ENCODE assay signal across 9 cellular contexts in genomic region chr2:8004250-8004681, GRCh38.
A peak's percentile ranks its signal among the peaks of the same experiment; 100 is the strongest.
DNase-seq lines count a peak whose midpoint lies in the region; ATAC-seq and TF ChIP-seq lines count a peak whose summit lies in the region.
"Had no signal": no experiment of that assay in that cellular context is flagged by ENCODE, and none has a peak within 500 bp of the region (broad histone marks: within the 10 kb centered on the region; RNA-seq: fewer than 3 reads in every experiment).

No MANE protein-coding gene starts in this region.

- DNase-seq in AG04450 (ENCODE audit: low read depth, low spot score) (peak; percentile 33), LoVo (ENCODE audit: low spot score) (peak; percentile 48), breast epithelium (ENCODE audit: low spot score in 2 of 2) (peak in 1 of 2 donors; percentile 26), mesothelial cell of epicardium (ENCODE audit: low spot score in 2 of 2, unreplicated experiment in 2 of 2) (no peak), NCI-H128 (lab: John Stamatoyannopoulos, UW; ENCODE audit: unreplicated experiment) (no peak)
- no peak for DNase-seq in activated naive CD4-positive, alpha-beta T cell treated with anti-CD3 and anti-CD28 coated beads, Interleukin-2, amount 50 U/mL, for 72 hours (ENCODE audit: low spot score in 2 of 2)
- DNase-seq: kidney had no signal

- H3K27ac ChIP-seq in AG04450 (ENCODE audit: low read depth, low read length) = no peak overlapping the region
- H3K27ac ChIP-seq in breast epithelium = peak overlapping the region; percentile 73 to 80

- no peak for TF ChIP-seq POLR2A in breast epithelium (IDR thresholded peaks at IDR 0.05)

- H3K4me3 Mint-ChIP-seq in mesothelial cell of epicardium = no peak overlapping the region

- no peaks in the 10 kb centered on the region for H3K4me1 ChIP-seq in breast epithelium

- H3K4me3 ChIP-seq in AG04450 (ENCODE audit: low read depth, low read length) = peak overlapping the region; percentile 15; the same call in 1 of the 2 replicates
- H3K4me3 ChIP-seq in breast epithelium = no peak overlapping the region

- TF ChIP-seq CTCF in AG04450 (IDR thresholded peaks at IDR 0.05; ENCODE audit: low read depth, low read length) (no peak), breast epithelium (IDR thresholded peaks at IDR 0.05) (no peak), mesothelial cell of epicardium (IDR thresholded peaks at IDR 0.05; ENCODE audit: unreplicated experiment) (no peak)

- intact Hi-C loops in breast epithelium (cut with DNase I; ENCODE audit: low total_unique reads) = no loop called here

- H3K9me3 ChIP-seq in AG04450 (ENCODE audit: control insufficient read depth, insufficient read depth, low read length) (no peaks in the 10 kb centered on the region), breast epithelium (no peaks in the 10 kb centered on the region)

- no peaks in the 10 kb centered on the region for H3K27me3 Mint-ChIP-seq in mesothelial cell of epicardium (ENCODE audit: low read depth)

- H3K36me3 ChIP-seq in breast epithelium = no peaks in the 10 kb centered on the region

- no peaks in the 10 kb centered on the region for H3K36me3 Mint-ChIP-seq in mesothelial cell of epicardium
- no peaks in the 10 kb centered on the region for H3K36me3 Mint-ChIP-seq in activated naive CD4-positive, alpha-beta T cell treated with anti-CD3 and anti-CD28 coated beads, Interleukin-2, amount 50 U/mL, for 72 hours

- POLR2A ChIA-PET in AG04450 (lab: Yijun Ruan, JAX) = interaction anchor here (1.3 kb wide), 1 partner anchor 678 kb away, joined by 6 read pairs; the partner anchor contains the start of gene ID2

- no peaks in the 10 kb centered on the region for H3K27me3 ChIP-seq in AG04450 (ENCODE audit: control insufficient read depth, insufficient read depth, low read length)
- no peaks in the 10 kb centered on the region for H3K27me3 ChIP-seq in breast epithelium

- H3K27ac Mint-ChIP-seq in mesothelial cell of epicardium = peak overlapping the region; percentile 83
- no peak overlapping the region for H3K27ac Mint-ChIP-seq in activated naive CD4-positive, alpha-beta T cell treated with anti-CD3 and anti-CD28 coated beads, Interleukin-2, amount 50 U/mL, for 72 hours

- no peak for ATAC-seq in activated naive CD4-positive, alpha-beta T cell treated with anti-CD3 and anti-CD28 coated beads, Interleukin-2, amount 50 U/mL, for 72 hours
- ATAC-seq in GM18873 (IDR thresholded peaks at IDR 0.05; ENCODE audit: low FRiP score, unreplicated experiment) = no peak
- ATAC-seq in HG02938 (IDR thresholded peaks at IDR 0.05; ENCODE audit: unreplicated experiment) = no peak

- no peaks in the 10 kb centered on the region for H3K9me3 Mint-ChIP-seq in mesothelial cell of epicardium
- peaks cover 0 to 3% of the 10 kb centered on the region in 2 donors for H3K9me3 Mint-ChIP-seq in activated naive CD4-positive, alpha-beta T cell treated with anti-CD3 and anti-CD28 coated beads, Interleukin-2, amount 50 U/mL, for 72 hours

- CTCF ChIA-PET in AG04450 (lab: Charles Lee) = no interaction called here

- peaks cover 33% of the 10 kb centered on the region for H3K4me1 Mint-ChIP-seq in mesothelial cell of epicardium

Comparison
In these comparisons a context has a peak if more than half of its experiments do, and no peak if none do; other contexts are left out.
1. DNase-seq: peak in AG04450 (single experiment) and LoVo (single experiment); none in mesothelial cell of epicardium (0 of 2), activated naive CD4-positive, alpha-beta T cell treated with anti-CD3 and anti-CD28 coated beads, Interleukin-2, amount 50 U/mL, for 72 hours (0 of 2) and NCI-H128 (single experiment).